8 cellular contexts compared by ENCODE assay signal in the genomic region with DNA sequence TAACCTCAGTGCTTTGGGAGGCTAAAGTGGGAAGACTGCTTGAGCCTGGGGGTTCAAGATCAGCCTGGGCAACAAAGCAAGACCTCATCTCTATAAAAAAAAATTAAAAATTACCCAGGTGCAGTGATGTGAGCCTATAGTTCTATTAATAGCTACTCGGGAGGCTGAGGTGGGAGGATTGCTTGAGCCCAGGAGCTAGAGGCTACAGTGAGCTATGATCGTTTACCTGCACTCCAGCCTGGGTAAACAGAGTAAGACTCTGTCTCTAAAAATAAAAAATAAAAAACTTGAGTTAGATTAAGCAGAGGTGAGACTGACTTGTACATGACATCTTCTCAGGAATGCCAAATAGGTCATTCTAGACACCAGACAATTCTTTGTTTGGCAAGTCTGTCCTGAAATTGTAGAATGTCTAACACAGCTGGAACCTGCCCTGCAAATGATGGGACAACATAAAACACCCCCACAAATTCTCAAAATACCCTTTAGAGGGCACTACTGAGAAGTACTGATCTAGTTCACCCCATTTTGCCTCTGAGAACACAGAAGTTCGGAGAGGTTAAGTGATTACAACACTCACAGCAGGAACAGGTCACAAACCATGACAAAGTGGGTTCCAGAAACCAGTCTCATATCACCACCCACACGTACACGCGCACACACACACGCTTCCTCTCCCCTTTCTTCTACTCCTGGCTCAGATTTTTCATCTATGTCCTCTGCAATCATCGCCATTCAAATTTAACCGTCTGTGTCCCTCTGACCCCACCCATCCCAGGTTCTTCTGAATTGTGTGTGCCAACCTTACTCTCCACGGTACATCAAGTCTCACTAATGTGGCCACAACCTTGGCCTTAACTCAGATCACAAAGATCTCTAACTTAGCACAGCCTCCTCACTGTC. TPM values are rescaled to one million over a fixed set of nuclear protein-coding genes. Genes with fewer than 3 reads are reported as not detected.
DNase-seq lines count a peak whose midpoint lies in the region; ATAC-seq and TF ChIP-seq lines count a peak whose summit lies in the region.

No MANE protein-coding gene starts in this region.

- H3K27me3 Mint-ChIP-seq in Calu3 (ENCODE audit: unreplicated experiment) = no peaks in the 10 kb centered on the region
- no peaks in the 10 kb centered on the region for H3K27me3 Mint-ChIP-seq in activated CD8-positive, alpha-beta T cell treated with anti-CD3 and anti-CD28 coated beads for 36 hours

- DNase-seq in Calu3 = no peak
- DNase-seq in KBM-7 = peak; percentile 86
- DNase-seq in activated CD8-positive, alpha-beta T cell treated with anti-CD3 and anti-CD28 coated beads for 36 hours = peak; percentile 91
- peak; percentile 70 for DNase-seq in fibroblast of mammary gland (ENCODE audit: low read depth)
- DNase-seq in spleen = peak; percentile 85
- DNase-seq in NCI-H1930 (lab: John Stamatoyannopoulos, UW) = no peak
- DNase-seq in DMS79 treated with DMSO at 0.1 percent for 48 hours (lab: John Stamatoyannopoulos, UW) = no peak

- no peak overlapping the region for H3K4me3 ChIP-seq in fibroblast of mammary gland (ENCODE audit: control insufficient read depth, low read depth, low read length)
- H3K4me3 ChIP-seq in spleen = peak overlapping the region in 1 of 8 donors; percentile 46

- peak overlapping the region; percentile 52 for H3K4me3 Mint-ChIP-seq in Calu3 (ENCODE audit: low read depth, unreplicated experiment)
- H3K4me3 Mint-ChIP-seq in activated CD8-positive, alpha-beta T cell treated with anti-CD3 and anti-CD28 coated beads for 36 hours = peak overlapping the region; percentile 59

- TF ChIP-seq POLR2A in spleen (IDR thresholded peaks at IDR 0.05) = no peak

- TF ChIP-seq CTCF in Calu3 (IDR thresholded peaks at IDR 0.05; ENCODE audit: unreplicated experiment) (peak; percentile 31), fibroblast of mammary gland (conservative IDR thresholded peaks at IDR 0.05; ENCODE audit: control insufficient read depth, insufficient read depth, low read depth, low read length) (peak; percentile 38), spleen (IDR thresholded peaks at IDR 0.05 in 8 of 11, conservative IDR thresholded peaks at IDR 0.05 in 3 of 11) (peak in 10 of 11 experiments; percentile 33 to 71 (median 58))
- TF ChIP-seq CTCF in activated CD8-positive, alpha-beta T cell treated with anti-CD3 and anti-CD28 coated beads for 36 hours (IDR thresholded peaks at IDR 0.05) = peak; percentile 64

- in situ Hi-C loops in KBM-7 (cut with MboI; ENCODE audit: low pct_unique_long_range_greater_than_20kb, low sequenced_read_pairs) = no loop called here

- BruUV-seq in Calu3 (replicated peaks; lab: Mats Ljungman, UMichigan) = TSS peak; percentile 86

- no peaks in the 10 kb centered on the region for H3K9me3 Mint-ChIP-seq in Calu3 (ENCODE audit: low read depth, unreplicated experiment)
- H3K9me3 Mint-ChIP-seq in activated CD8-positive, alpha-beta T cell treated with anti-CD3 and anti-CD28 coated beads for 36 hours = no peaks in the 10 kb centered on the region

- no peaks in the 10 kb centered on the region for H3K27me3 ChIP-seq in spleen (replicated peaks in 1 of 7)

- peak; percentile 87 for ATAC-seq in GM21529 (IDR thresholded peaks at IDR 0.05; ENCODE audit: unreplicated experiment)
- ATAC-seq in activated CD8-positive, alpha-beta T cell treated with anti-CD3 and anti-CD28 coated beads for 36 hours = peak; percentile 91

- intact Hi-C loops in Calu3 (cut with micrococcal nuclease; ENCODE audit: unreplicated experiment) = loop anchor here (2.0 to 5.0 kb wide), 2 partner anchors 27 to 36 kb away; no protein-coding TSS in a partner anchor
- intact Hi-C loops in activated CD8-positive, alpha-beta T cell treated with anti-CD3 and anti-CD28 coated beads for 36 hours (cut with micrococcal nuclease) = loop anchor here (5.0 kb wide), 4 partner anchors 36 to 179 kb away; no protein-coding TSS in a partner anchor
- intact Hi-C loops in spleen (cut with DNase I; ENCODE audit: low total_unique reads) = no loop called here

- POLR2A ChIA-PET in activated CD8-positive, alpha-beta T cell treated with anti-CD3 and anti-CD28 coated beads for 36 hours (lab: Charles Lee) = interaction anchor here (0.5 to 2.1 kb wide), 3 partner anchors 15 to 77 kb away, joined by 3 to 9 read pairs (median 3); no protein-coding TSS in a partner anchor

- H3K4me1 ChIP-seq in spleen = peaks cover 10 to 47% (median 33%) of the 10 kb centered on the region in 6 donors

- H3K27ac ChIP-seq in spleen = peak overlapping the region; percentile 45 to 87 (median 74)

- WGBS in spleen, 5 donors = 44 to 62% (median 57%) methylated on average over 10 of the region's 10 CpGs

- H3K9me3 ChIP-seq in spleen = no peaks in the 10 kb centered on the region

- CTCF ChIA-PET in Calu3 (lab: Charles Lee) = interaction anchor here (0.6 to 1.5 kb wide), 5 partner anchors 10 to 60 kb away, joined by 3 to 5 read pairs (median 3); no protein-coding TSS in a partner anchor
- CTCF ChIA-PET in activated CD8-positive, alpha-beta T cell treated with anti-CD3 and anti-CD28 coated beads for 36 hours (lab: Charles Lee) = interaction anchor here (0.6 to 6.0 kb wide), 20 partner anchors 12 to 95 kb away, joined by 3 to 35 read pairs (median 4); partner anchors contain the start of gene ARHGAP18

- H3K4me1 Mint-ChIP-seq in Calu3 (ENCODE audit: low read depth, unreplicated experiment) = peaks cover 71% of the 10 kb centered on the region
- peaks cover 41% of the 10 kb centered on the region for H3K4me1 Mint-ChIP-seq in activated CD8-positive, alpha-beta T cell treated with anti-CD3 and anti-CD28 coated beads for 36 hours (ENCODE audit: low read depth)

- peak overlapping the region; percentile 99 for H3K27ac Mint-ChIP-seq in Calu3 (ENCODE audit: unreplicated experiment)
- peak overlapping the region; percentile 94 for H3K27ac Mint-ChIP-seq in activated CD8-positive, alpha-beta T cell treated with anti-CD3 and anti-CD28 coated beads for 36 hours

- peaks cover 43% of the 10 kb centered on the region for H3K36me3 Mint-ChIP-seq in Calu3 (ENCODE audit: insufficient read depth, unreplicated experiment)
- H3K36me3 Mint-ChIP-seq in activated CD8-positive, alpha-beta T cell treated with anti-CD3 and anti-CD28 coated beads for 36 hours (ENCODE audit: low read depth) = no peaks in the 10 kb centered on the region

- H3K36me3 ChIP-seq in spleen = no peaks in the 10 kb centered on the region

RNA-seq across cellular contexts. Expression of gene ARHGAP18, which starts 38.3 kb away (rescaled TPM):
- total RNA-seq in Calu3 (2022) (64.5 and 65.6 TPM in 2 replicates), spleen (10 to 100 TPM; 13.0 to 18.7 (median 16.1) TPM)
- total RNA-seq in activated CD8-positive, alpha-beta T cell treated with anti-CD3 and anti-CD28 coated beads for 36 hours = 1 to 10 TPM; 8.2 to 9.6 TPM
- 1 to 10 TPM; 4.6 to 5.6 (median 5.0) TPM for polyA plus RNA-seq in spleen

Comparison
In these comparisons a context has a peak if more than half of its experiments do, and no peak if none do; other contexts are left out.
1. DNase-seq: peak in KBM-7 (single experiment), activated CD8-positive, alpha-beta T cell treated with anti-CD3 and anti-CD28 coated beads for 36 hours (single experiment), fibroblast of mammary gland (single experiment) and spleen (single experiment); none in Calu3 (single experiment), NCI-H1930 (0 of 2) and DMS79 treated with DMSO at 0.1 percent for 48 hours (single experiment).
2. Peak in every context shown above with its lines, with median percentiles within 50 percentile points of each other: CTCF ChIP-seq.